9 cellular contexts compared by ENCODE assay signal in genomic region chr6:35359744-35360348, GRCh38. TPM values are rescaled to one million over a fixed set of nuclear protein-coding genes. Genes with fewer than 3 reads are reported as not detected.
DNase-seq lines count a peak whose midpoint lies in the region; ATAC-seq and TF ChIP-seq lines count a peak whose summit lies in the region.
"Had no signal": no experiment of that assay in that cellular context is flagged by ENCODE, and none has a peak within 500 bp of the region (broad histone marks: within the 10 kb centered on the region; RNA-seq: fewer than 3 reads in every experiment).

No MANE protein-coding gene starts in this region.

- POLR2A ChIA-PET in AG04449 (lab: Yijun Ruan, JAX) = interaction anchor here (1.1 kb wide), 1 partner anchor 14 kb away, joined by 3 read pairs; no protein-coding TSS in a partner anchor

- ATAC-seq in GM21360 (IDR thresholded peaks at IDR 0.05; ENCODE audit: unreplicated experiment) (no peak), GM21423 (IDR thresholded peaks at IDR 0.05; ENCODE audit: unreplicated experiment) (no peak)

- peak overlapping the region; percentile 51 for H3K27ac ChIP-seq in epithelial cell of prostate

- no peak for TF ChIP-seq CTCF in AG04449 (IDR thresholded peaks at IDR 0.05; ENCODE audit: insufficient read depth, low read length, missing control alignments)

- no peaks in the 10 kb centered on the region for H3K27me3 ChIP-seq in MG63

- no peak overlapping the region for H3K4me3 ChIP-seq in AG04449 (ENCODE audit: low read depth, low read length)
- H3K4me3 ChIP-seq in MG63 = no peak overlapping the region

- no peaks in the 10 kb centered on the region for H3K9me3 ChIP-seq in MG63

- CTCF ChIA-PET in AG04449 (lab: Yijun Ruan, JAX) = interaction anchor here (1.1 to 6.7 kb wide), 5 partner anchors 12 to 107 kb away, joined by 3 to 41 read pairs (median 9); partner anchors contain the start of genes PPARD and RPL10A

- intact Hi-C loops in posterior vena cava (cut with DNase I) = loop anchor here in 1 of 2 donors (10.0 kb wide), 1 partner anchor 305 kb away; no protein-coding TSS in a partner anchor

- DNase-seq in AG04449 (ENCODE audit: low read depth, low spot score) (peak; percentile 73), MG63 (peak; percentile 98), epithelial cell of prostate (ENCODE audit: low read depth, low spot score) (no peak), midbrain (lab: John Stamatoyannopoulos, UW) (peak; percentile 77), posterior vena cava (ENCODE audit: low spot score) (no peak), ecto neural progenitor cell (ENCODE audit: low spot score) (no peak)
- DNase-seq: DND-41 had no signal

- H3K36me3 ChIP-seq in MG63 = peaks cover 63% of the 10 kb centered on the region

RNA-seq across cellular contexts. Expression of gene PPARD, which starts 17.5 kb away (rescaled TPM):
- 5.9 and 15.7 TPM in 2 replicates for total RNA-seq in MG63 (2014; rRNA removed; shearing (Covaris generic); ENCODE audit: low replicate concordance)
- total RNA-seq in posterior vena cava = 10 to 100 TPM; 16.3 to 19.8 TPM

Comparison
In these comparisons a context has a peak if more than half of its experiments do, and no peak if none do; other contexts are left out.
1. DNase-seq: peak in AG04449 (single experiment), MG63 (single experiment) and midbrain (single experiment); none in epithelial cell of prostate (single experiment), posterior vena cava (single experiment) and ecto neural progenitor cell (single experiment).